In the genomic region with DNA sequence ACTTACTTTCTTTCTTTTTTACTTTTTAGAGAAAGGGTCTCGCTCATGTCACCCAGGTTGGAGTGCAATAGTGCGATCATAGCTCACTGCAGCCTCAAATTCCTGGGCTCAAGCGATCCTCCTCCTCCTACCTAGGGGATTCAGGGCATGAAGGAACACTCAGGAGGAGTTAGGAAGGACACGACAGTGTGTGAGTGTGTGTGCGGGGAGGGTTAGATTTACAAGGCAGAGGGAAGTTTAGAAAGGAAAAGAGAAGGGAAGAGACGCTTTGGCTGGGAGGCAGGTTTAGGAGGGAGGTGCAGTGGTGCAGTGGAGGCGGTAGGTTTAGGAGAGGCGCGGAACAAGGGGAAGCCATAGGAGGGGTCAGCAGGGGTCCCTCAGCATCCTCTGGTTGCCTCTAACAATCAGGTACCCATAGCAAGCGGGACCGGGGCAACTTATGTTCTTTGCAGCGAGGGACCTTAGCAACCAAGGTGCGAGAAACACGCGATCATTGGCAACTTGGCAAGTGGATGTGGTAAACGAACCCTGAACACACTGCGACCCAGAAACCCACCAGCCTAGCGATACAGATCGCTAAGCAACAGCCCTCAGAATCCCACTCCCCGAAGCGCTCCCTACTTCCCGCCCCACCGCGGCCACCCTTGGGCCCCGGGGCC, we compare ENCODE assay signal across 1 cellular context.
TF ChIP-seq lines count a peak whose summit lies in the region.

No MANE protein-coding gene starts in this region.

TF ChIP-seq in GM12878, 131 proteins besides CTCF, POLR2A, EP300 and RAD21:
- no peak for TF ChIP-seq ZBED1 (IDR thresholded peaks at IDR 0.05; ENCODE audit: borderline replicate concordance)
- peak; percentile 42; the same call in 1 of the 2 replicates for TF ChIP-seq DPF2 (IDR thresholded peaks at IDR 0.05)
- TF ChIP-seq PAX5 (IDR thresholded peaks at IDR 0.05; ENCODE audit: borderline replicate concordance, low read depth, low read length): no peak
- TF ChIP-seq, protein P1, sequence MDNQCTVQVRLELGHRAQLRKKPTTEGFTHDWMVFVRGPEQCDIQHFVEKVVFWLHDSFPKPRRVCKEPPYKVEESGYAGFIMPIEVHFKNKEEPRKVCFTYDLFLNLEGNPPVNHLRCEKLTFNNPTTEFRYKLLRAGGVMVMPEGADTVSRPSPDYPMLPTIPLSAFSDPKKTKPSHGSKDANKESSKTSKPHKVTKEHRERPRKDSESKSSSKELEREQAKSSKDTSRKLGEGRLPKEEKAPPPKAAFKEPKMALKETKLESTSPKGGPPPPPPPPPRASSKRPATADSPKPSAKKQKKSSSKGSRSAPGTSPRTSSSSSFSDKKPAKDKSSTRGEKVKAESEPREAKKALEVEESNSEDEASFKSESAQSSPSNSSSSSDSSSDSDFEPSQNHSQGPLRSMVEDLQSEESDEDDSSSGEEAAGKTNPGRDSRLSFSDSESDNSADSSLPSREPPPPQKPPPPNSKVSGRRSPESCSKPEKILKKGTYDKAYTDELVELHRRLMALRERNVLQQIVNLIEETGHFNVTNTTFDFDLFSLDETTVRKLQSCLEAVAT (IDR thresholded peaks at IDR 0.05): 0 out of 2 replicates have a peak, but pooled peaks have one; percentile 10
- TF ChIP-seq, protein P2, sequence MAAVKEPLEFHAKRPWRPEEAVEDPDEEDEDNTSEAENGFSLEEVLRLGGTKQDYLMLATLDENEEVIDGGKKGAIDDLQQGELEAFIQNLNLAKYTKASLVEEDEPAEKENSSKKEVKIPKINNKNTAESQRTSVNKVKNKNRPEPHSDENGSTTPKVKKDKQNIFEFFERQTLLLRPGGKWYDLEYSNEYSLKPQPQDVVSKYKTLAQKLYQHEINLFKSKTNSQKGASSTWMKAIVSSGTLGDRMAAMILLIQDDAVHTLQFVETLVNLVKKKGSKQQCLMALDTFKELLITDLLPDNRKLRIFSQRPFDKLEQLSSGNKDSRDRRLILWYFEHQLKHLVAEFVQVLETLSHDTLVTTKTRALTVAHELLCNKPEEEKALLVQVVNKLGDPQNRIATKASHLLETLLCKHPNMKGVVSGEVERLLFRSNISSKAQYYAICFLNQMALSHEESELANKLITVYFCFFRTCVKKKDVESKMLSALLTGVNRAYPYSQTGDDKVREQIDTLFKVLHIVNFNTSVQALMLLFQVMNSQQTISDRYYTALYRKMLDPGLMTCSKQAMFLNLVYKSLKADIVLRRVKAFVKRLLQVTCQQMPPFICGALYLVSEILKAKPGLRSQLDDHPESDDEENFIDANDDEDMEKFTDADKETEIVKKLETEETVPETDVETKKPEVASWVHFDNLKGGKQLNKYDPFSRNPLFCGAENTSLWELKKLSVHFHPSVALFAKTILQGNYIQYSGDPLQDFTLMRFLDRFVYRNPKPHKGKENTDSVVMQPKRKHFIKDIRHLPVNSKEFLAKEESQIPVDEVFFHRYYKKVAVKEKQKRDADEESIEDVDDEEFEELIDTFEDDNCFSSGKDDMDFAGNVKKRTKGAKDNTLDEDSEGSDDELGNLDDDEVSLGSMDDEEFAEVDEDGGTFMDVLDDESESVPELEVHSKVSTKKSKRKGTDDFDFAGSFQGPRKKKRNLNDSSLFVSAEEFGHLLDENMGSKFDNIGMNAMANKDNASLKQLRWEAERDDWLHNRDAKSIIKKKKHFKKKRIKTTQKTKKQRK (IDR thresholded peaks at IDR 0.05; ENCODE audit: low read depth, low read length): no peak
- no peak for TF ChIP-seq SREBF1 (IDR thresholded peaks at IDR 0.05; ENCODE audit: low read length)
- TF ChIP-seq, protein P3, sequence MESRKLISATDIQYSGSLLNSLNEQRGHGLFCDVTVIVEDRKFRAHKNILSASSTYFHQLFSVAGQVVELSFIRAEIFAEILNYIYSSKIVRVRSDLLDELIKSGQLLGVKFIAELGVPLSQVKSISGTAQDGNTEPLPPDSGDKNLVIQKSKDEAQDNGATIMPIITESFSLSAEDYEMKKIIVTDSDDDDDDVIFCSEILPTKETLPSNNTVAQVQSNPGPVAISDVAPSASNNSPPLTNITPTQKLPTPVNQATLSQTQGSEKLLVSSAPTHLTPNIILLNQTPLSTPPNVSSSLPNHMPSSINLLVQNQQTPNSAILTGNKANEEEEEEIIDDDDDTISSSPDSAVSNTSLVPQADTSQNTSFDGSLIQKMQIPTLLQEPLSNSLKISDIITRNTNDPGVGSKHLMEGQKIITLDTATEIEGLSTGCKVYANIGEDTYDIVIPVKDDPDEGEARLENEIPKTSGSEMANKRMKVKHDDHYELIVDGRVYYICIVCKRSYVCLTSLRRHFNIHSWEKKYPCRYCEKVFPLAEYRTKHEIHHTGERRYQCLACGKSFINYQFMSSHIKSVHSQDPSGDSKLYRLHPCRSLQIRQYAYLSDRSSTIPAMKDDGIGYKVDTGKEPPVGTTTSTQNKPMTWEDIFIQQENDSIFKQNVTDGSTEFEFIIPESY (IDR thresholded peaks at IDR 0.05): no peak
- TF ChIP-seq, protein P4, sequence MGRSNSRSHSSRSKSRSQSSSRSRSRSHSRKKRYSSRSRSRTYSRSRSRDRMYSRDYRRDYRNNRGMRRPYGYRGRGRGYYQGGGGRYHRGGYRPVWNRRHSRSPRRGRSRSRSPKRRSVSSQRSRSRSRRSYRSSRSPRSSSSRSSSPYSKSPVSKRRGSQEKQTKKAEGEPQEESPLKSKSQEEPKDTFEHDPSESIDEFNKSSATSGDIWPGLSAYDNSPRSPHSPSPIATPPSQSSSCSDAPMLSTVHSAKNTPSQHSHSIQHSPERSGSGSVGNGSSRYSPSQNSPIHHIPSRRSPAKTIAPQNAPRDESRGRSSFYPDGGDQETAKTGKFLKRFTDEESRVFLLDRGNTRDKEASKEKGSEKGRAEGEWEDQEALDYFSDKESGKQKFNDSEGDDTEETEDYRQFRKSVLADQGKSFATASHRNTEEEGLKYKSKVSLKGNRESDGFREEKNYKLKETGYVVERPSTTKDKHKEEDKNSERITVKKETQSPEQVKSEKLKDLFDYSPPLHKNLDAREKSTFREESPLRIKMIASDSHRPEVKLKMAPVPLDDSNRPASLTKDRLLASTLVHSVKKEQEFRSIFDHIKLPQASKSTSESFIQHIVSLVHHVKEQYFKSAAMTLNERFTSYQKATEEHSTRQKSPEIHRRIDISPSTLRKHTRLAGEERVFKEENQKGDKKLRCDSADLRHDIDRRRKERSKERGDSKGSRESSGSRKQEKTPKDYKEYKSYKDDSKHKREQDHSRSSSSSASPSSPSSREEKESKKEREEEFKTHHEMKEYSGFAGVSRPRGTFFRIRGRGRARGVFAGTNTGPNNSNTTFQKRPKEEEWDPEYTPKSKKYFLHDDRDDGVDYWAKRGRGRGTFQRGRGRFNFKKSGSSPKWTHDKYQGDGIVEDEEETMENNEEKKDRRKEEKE (IDR thresholded peaks at IDR 0.05): no peak
- TF ChIP-seq CBX5 (IDR thresholded peaks at IDR 0.05; ENCODE audit: low read depth): no peak
- TF ChIP-seq, protein P5, sequence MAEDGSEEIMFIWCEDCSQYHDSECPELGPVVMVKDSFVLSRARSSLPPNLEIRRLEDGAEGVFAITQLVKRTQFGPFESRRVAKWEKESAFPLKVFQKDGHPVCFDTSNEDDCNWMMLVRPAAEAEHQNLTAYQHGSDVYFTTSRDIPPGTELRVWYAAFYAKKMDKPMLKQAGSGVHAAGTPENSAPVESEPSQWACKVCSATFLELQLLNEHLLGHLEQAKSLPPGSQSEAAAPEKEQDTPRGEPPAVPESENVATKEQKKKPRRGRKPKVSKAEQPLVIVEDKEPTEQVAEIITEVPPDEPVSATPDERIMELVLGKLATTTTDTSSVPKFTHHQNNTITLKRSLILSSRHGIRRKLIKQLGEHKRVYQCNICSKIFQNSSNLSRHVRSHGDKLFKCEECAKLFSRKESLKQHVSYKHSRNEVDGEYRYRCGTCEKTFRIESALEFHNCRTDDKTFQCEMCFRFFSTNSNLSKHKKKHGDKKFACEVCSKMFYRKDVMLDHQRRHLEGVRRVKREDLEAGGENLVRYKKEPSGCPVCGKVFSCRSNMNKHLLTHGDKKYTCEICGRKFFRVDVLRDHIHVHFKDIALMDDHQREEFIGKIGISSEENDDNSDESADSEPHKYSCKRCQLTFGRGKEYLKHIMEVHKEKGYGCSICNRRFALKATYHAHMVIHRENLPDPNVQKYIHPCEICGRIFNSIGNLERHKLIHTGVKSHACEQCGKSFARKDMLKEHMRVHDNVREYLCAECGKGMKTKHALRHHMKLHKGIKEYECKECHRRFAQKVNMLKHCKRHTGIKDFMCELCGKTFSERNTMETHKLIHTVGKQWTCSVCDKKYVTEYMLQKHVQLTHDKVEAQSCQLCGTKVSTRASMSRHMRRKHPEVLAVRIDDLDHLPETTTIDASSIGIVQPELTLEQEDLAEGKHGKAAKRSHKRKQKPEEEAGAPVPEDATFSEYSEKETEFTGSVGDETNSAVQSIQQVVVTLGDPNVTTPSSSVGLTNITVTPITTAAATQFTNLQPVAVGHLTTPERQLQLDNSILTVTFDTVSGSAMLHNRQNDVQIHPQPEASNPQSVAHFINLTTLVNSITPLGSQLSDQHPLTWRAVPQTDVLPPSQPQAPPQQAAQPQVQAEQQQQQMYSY (CRISPR knock-in tag; IDR thresholded peaks at IDR 0.05): no peak
- TF ChIP-seq EZH2 (IDR thresholded peaks at IDR 0.05; ENCODE audit: borderline replicate concordance, control insufficient read depth, low read depth, low read length): no peak
- TF ChIP-seq CREB1 (IDR thresholded peaks at IDR 0.05; ENCODE audit: low read depth): no peak
- TF ChIP-seq, protein P6, sequence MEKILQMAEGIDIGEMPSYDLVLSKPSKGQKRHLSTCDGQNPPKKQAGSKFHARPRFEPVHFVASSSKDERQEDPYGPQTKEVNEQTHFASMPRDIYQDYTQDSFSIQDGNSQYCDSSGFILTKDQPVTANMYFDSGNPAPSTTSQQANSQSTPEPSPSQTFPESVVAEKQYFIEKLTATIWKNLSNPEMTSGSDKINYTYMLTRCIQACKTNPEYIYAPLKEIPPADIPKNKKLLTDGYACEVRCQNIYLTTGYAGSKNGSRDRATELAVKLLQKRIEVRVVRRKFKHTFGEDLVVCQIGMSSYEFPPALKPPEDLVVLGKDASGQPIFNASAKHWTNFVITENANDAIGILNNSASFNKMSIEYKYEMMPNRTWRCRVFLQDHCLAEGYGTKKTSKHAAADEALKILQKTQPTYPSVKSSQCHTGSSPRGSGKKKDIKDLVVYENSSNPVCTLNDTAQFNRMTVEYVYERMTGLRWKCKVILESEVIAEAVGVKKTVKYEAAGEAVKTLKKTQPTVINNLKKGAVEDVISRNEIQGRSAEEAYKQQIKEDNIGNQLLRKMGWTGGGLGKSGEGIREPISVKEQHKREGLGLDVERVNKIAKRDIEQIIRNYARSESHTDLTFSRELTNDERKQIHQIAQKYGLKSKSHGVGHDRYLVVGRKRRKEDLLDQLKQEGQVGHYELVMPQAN (conservative IDR thresholded peaks at IDR 0.05): no peak
- TF ChIP-seq ZNF207 (IDR thresholded peaks at IDR 0.05; ENCODE audit: borderline replicate concordance): 0 out of 2 replicates have a peak, but pooled peaks have one; percentile 37
- TF ChIP-seq TAF1 (IDR thresholded peaks at IDR 0.05; ENCODE audit: borderline replicate concordance, low read depth, low read length): no peak
- TF ChIP-seq, protein P7, sequence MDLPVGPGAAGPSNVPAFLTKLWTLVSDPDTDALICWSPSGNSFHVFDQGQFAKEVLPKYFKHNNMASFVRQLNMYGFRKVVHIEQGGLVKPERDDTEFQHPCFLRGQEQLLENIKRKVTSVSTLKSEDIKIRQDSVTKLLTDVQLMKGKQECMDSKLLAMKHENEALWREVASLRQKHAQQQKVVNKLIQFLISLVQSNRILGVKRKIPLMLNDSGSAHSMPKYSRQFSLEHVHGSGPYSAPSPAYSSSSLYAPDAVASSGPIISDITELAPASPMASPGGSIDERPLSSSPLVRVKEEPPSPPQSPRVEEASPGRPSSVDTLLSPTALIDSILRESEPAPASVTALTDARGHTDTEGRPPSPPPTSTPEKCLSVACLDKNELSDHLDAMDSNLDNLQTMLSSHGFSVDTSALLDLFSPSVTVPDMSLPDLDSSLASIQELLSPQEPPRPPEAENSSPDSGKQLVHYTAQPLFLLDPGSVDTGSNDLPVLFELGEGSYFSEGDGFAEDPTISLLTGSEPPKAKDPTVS (IDR thresholded peaks at IDR 0.05; ENCODE audit: low read depth, low read length): no peak
- TF ChIP-seq, protein P8, sequence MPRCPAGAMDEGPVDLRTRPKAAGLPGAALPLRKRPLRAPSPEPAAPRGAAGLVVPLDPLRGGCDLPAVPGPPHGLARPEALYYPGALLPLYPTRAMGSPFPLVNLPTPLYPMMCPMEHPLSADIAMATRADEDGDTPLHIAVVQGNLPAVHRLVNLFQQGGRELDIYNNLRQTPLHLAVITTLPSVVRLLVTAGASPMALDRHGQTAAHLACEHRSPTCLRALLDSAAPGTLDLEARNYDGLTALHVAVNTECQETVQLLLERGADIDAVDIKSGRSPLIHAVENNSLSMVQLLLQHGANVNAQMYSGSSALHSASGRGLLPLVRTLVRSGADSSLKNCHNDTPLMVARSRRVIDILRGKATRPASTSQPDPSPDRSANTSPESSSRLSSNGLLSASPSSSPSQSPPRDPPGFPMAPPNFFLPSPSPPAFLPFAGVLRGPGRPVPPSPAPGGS (IDR thresholded peaks at IDR 0.05; ENCODE audit: borderline replicate concordance, insufficient read depth, low read depth, low read length, poor library complexity, severe bottlenecking): peak; percentile 15
- no peak for TF ChIP-seq YY1 (IDR thresholded peaks at IDR 0.05; ENCODE audit: low read depth, low read length)
- TF ChIP-seq BRCA1 (IDR thresholded peaks at IDR 0.05; ENCODE audit: low read depth, low read length): 0 out of 2 replicates have a peak, but pooled peaks have one; percentile 5
- TF ChIP-seq FOXK2 (IDR thresholded peaks at IDR 0.05): no peak
